In genomic region chr9:29209748-29210276, GRCh38 we compare ENCODE assay signal across 15 cellular contexts. TPM values are rescaled to one million over a fixed set of nuclear protein-coding genes. Genes with fewer than 3 reads are reported as not detected.
"Had no signal": no experiment of that assay in that cellular context is flagged by ENCODE, and none has a peak within 500 bp of the region (broad histone marks: within the 10 kb centered on the region; RNA-seq: fewer than 3 reads in every experiment).

No MANE protein-coding gene starts in this region.

- DNase-seq: activated CD4-positive, alpha-beta memory T cell treated with anti-CD3 and anti-CD28 coated beads, Interleukin-2, amount 10 ng/mL, durations not matched to agents 7 days and 5 days; activated CD4-positive, alpha-beta T cell treated with anti-CD3 and anti-CD28 coated beads for 36 hours; activated naive CD4-positive, alpha-beta T cell treated with anti-CD3 and anti-CD28 coated beads, Interleukin-2, amount 10 ng/mL, durations not matched to agents 7 days and 5 days; caudate nucleus; cortex of kidney; effector CD8-positive, alpha-beta T cell; heart left ventricle; kidney; posterior cingulate gyrus; stimulated activated CD4-positive, alpha-beta T cell treated with anti-CD3 and anti-CD28 coated beads, Interleukin-4, amount 100 ng/mL, for 4 hours; tibial artery; WERI-Rb-1 had no signal

- H3K27ac Mint-ChIP-seq: activated CD4-positive, alpha-beta memory T cell treated with anti-CD3 and anti-CD28 coated beads, Interleukin-2, amount 10 ng/mL, durations not matched to agents 7 days and 5 days; activated CD4-positive, alpha-beta T cell treated with anti-CD3 and anti-CD28 coated beads for 36 hours; activated naive CD4-positive, alpha-beta T cell treated with anti-CD3 and anti-CD28 coated beads, Interleukin-2, amount 10 ng/mL, durations not matched to agents 7 days and 5 days had no signal

- H3K4me3 Mint-ChIP-seq: activated CD4-positive, alpha-beta memory T cell treated with anti-CD3 and anti-CD28 coated beads, Interleukin-2, amount 10 ng/mL, durations not matched to agents 7 days and 5 days; activated CD4-positive, alpha-beta T cell treated with anti-CD3 and anti-CD28 coated beads for 36 hours; activated naive CD4-positive, alpha-beta T cell treated with anti-CD3 and anti-CD28 coated beads, Interleukin-2, amount 10 ng/mL, durations not matched to agents 7 days and 5 days had no signal

- H3K36me3 ChIP-seq: heart left ventricle, tibial artery, vagina, WERI-Rb-1 had no signal

- H3K27me3 ChIP-seq: vagina had no signal

- H3K9me3 ChIP-seq: heart left ventricle, tibial artery, vagina had no signal

- H3K27ac ChIP-seq: heart left ventricle, tibial artery, vagina, WERI-Rb-1 had no signal

- H3K9me3 Mint-ChIP-seq: activated CD4-positive, alpha-beta memory T cell treated with anti-CD3 and anti-CD28 coated beads, Interleukin-2, amount 10 ng/mL, durations not matched to agents 7 days and 5 days; activated naive CD4-positive, alpha-beta T cell treated with anti-CD3 and anti-CD28 coated beads, Interleukin-2, amount 10 ng/mL, durations not matched to agents 7 days and 5 days had no signal

- H3K36me3 Mint-ChIP-seq: activated naive CD4-positive, alpha-beta T cell treated with anti-CD3 and anti-CD28 coated beads, Interleukin-2, amount 10 ng/mL, durations not matched to agents 7 days and 5 days had no signal

- H3K4me3 ChIP-seq: heart left ventricle, tibial artery, vagina had no signal

RNA-seq across cellular contexts. Expression of gene LINGO2, which starts 3.6 kb away (rescaled TPM):
- total RNA-seq: activated CD4-positive, alpha-beta memory T cell treated with anti-CD3 and anti-CD28 coated beads, Interleukin-2, amount 10 ng/mL, durations not matched to agents 7 days and 5 days; activated CD4-positive, alpha-beta T cell treated with anti-CD3 and anti-CD28 coated beads for 36 hours; fibroblast of lung; heart left ventricle; liver had no signal
- polyA plus RNA-seq: fibroblast of lung, liver had no signal
